Comparison of ENCODE assay signal across 26 cellular contexts in the genomic region with DNA sequence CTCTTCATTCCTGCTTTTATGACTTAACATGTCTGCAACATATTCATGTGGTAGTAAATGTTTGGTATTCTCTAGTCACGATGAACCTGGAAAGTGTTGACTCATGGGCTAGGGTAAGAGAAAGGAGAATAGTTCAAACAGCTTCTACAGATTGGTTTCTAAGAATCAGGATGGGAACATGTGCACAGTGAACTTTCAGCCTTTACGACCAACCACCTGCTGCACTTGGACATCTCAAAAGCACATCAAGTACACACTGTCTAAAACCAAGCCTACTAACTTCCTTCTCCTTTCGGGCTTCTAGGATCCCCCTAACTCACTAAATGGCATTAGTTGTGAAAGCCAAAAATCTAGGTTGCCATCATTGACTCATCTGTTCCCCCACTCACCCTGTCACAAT.
DNase-seq lines count a peak whose midpoint lies in the region; ATAC-seq, FAIRE-seq and TF ChIP-seq lines count a peak whose summit lies in the region.
"Had no signal": no experiment of that assay in that cellular context is flagged by ENCODE, and none has a peak within 500 bp of the region (broad histone marks: within the 10 kb centered on the region; RNA-seq: fewer than 3 reads in every experiment).

No MANE protein-coding gene starts in this region.

- ATAC-seq in K562 (peak; percentile 31), GM18498 (IDR thresholded peaks at IDR 0.05; ENCODE audit: unreplicated experiment) (no peak), sciatic nerve (no peak)
- ATAC-seq: left lung; naive thymus-derived CD4-positive, alpha-beta T cell; pancreas had no signal

- 32% methylated on average over 3 of the region's 3 CpGs for WGBS in K562 (ENCODE audit: insufficient coverage, low coverage, missing lambda C conversion rate)

- no peak overlapping the region for H3K9ac ChIP-seq in K562 (ENCODE audit: insufficient read depth in 1 of 2, low read depth in 2 of 2, low read length in 2 of 2)

- FAIRE-seq in K562 (lab: Jason Lieb, UNC): no peak
- FAIRE-seq in urothelium cell line (lab: Jason Lieb, UNC): peak; percentile 55
- FAIRE-seq: endothelial cell of umbilical vein, pancreas had no signal

- POLR2A ChIA-PET in K562 (lab: Yijun Ruan, JAX): no interaction called here

- peak overlapping the region; percentile 6 for H3K27ac Mint-ChIP-seq in activated T-cell treated with anti-CD3 and anti-CD28 coated beads, Interleukin-2, amount 50 U/mL, for 24 hours
- H3K27ac Mint-ChIP-seq: activated B cell treated with CpG ODN at 0.5 μM for 24 hours; T-helper 2 cell treated with Interferon-gamma antibody and Interleukin-4, amounts not matched to agents 5 μg/mL and 100 μg/mL, for 36 hours had no signal

- H3K27ac ChIP-seq in K562 (ENCODE audit: extremely low read depth, low read depth, low read length): no peak overlapping the region
- H3K27ac ChIP-seq: left lung, pancreas, Peyer's patch, right atrium auricular region, SK-N-MC, stomach, tibial nerve had no signal

- CTCF ChIA-PET in K562 (lab: Yijun Ruan, JAX; ENCODE audit: low intra/inter-chr PET ratio): no interaction called here

- H3K4me1 Mint-ChIP-seq in activated T-cell treated with anti-CD3 and anti-CD28 coated beads, Interleukin-2, amount 50 U/mL, for 24 hours (ENCODE audit: low read depth): no peaks in the 10 kb centered on the region
- H3K4me1 Mint-ChIP-seq: activated B cell treated with CpG ODN at 0.5 μM for 24 hours; naive thymus-derived CD4-positive, alpha-beta T cell had no signal

- BruUV-seq in K562 (replicated peaks; lab: Mats Ljungman, UMichigan): no TSS peak

- peaks cover 40% of the 10 kb centered on the region for H3K36me3 Mint-ChIP-seq in activated T-cell treated with anti-CD3 and anti-CD28 coated beads, Interleukin-2, amount 50 U/mL, for 24 hours (ENCODE audit: low read depth)

- no peaks in the 10 kb centered on the region for H4K20me1 ChIP-seq in K562 (replicated peaks; ENCODE audit: control insufficient read depth, insufficient read depth, low read length)

- H3K4me1 ChIP-seq in K562 (replicated peaks in 1 of 2; ENCODE audit: control insufficient read depth in 2 of 2, insufficient read depth in 2 of 2, low read length in 2 of 2): peaks cover 0 to 4% of the 10 kb centered on the region in 2 experiments; a peak in 3 of 5 replicates
- H3K4me1 ChIP-seq: pancreas, Peyer's patch, right atrium auricular region, tibial nerve had no signal

- TF ChIP-seq EP300 in K562 (IDR thresholded peaks at IDR 0.05; ENCODE audit: low read length): no peak

- H3K36me3 ChIP-seq in K562 (ENCODE audit: control insufficient read depth, insufficient read depth, low read length): peaks cover 4% of the 10 kb centered on the region; the same call in 1 of the 3 replicates
- H3K36me3 ChIP-seq: right atrium auricular region had no signal

- no peaks in the 10 kb centered on the region for H3K9me3 Mint-ChIP-seq in activated T-cell treated with anti-CD3 and anti-CD28 coated beads, Interleukin-2, amount 50 U/mL, for 24 hours
- H3K9me3 Mint-ChIP-seq: activated B cell treated with CpG ODN at 0.5 μM for 24 hours; H9; naive thymus-derived CD4-positive, alpha-beta T cell; T-helper 2 cell treated with Interferon-gamma antibody and Interleukin-4, amounts not matched to agents 5 μg/mL and 100 μg/mL, for 36 hours had no signal

- no peak for TF ChIP-seq RAD21 in K562 (CRISPR knock-in tag; conservative IDR thresholded peaks at IDR 0.05 in 1 of 2, IDR thresholded peaks at IDR 0.05 in 1 of 2)

- no peaks in the 10 kb centered on the region for H3K79me2 ChIP-seq in K562 (ENCODE audit: control insufficient read depth, insufficient read depth, low read length)

- H3K27me3 Mint-ChIP-seq in activated T-cell treated with anti-CD3 and anti-CD28 coated beads, Interleukin-2, amount 50 U/mL, for 24 hours: no peaks in the 10 kb centered on the region
- H3K27me3 Mint-ChIP-seq: activated B cell treated with CpG ODN at 0.5 μM for 24 hours; naive thymus-derived CD4-positive, alpha-beta T cell had no signal

- no peak overlapping the region for H3K4me3 Mint-ChIP-seq in activated T-cell treated with anti-CD3 and anti-CD28 coated beads, Interleukin-2, amount 50 U/mL, for 24 hours
- H3K4me3 Mint-ChIP-seq: activated B cell treated with CpG ODN at 0.5 μM for 24 hours; H9; naive thymus-derived CD4-positive, alpha-beta T cell; T-helper 2 cell treated with Interferon-gamma antibody and Interleukin-4, amounts not matched to agents 5 μg/mL and 100 μg/mL, for 36 hours had no signal

- no peaks in the 10 kb centered on the region for H3K27me3 ChIP-seq in K562 (ENCODE audit: control insufficient read depth in 2 of 2, insufficient read depth in 2 of 2, low read length in 2 of 2)
- H3K27me3 ChIP-seq: left lung, pancreas, Peyer's patch, right atrium auricular region, stomach, tibial nerve had no signal

- H3K4me2 ChIP-seq in K562 (ENCODE audit: insufficient read depth, low read length): no peak overlapping the region

- H3K4me3 ChIP-seq in K562: no peak overlapping the region
- H3K4me3 ChIP-seq: left lung, pancreas, Peyer's patch, right atrium auricular region, SK-N-MC, stomach, tibial nerve had no signal

- H3K9me3 ChIP-seq in K562 (replicated peaks; ENCODE audit: control insufficient read depth, insufficient read depth, low read depth, low read length): no peaks in the 10 kb centered on the region
- H3K9me3 ChIP-seq: left lung, pancreas, Peyer's patch, right atrium auricular region, stomach, tibial nerve had no signal

- no peak for DNase-seq in activated T-cell treated with anti-CD3 and anti-CD28 coated beads, Interleukin-2, amount 50 U/mL, for 24 hours
- no peak for DNase-seq in activated T-cell treated with anti-CD3 and anti-CD28 coated beads, Interleukin-2, amount 50 U/mL, for 48 hours
- peak; percentile 69 for DNase-seq in MV-4-11 (lab: John Stamatoyannopoulos, UW)
- DNase-seq in K562 (ENCODE audit: extremely low read depth in 1 of 4, low spot score in 3 of 4): no peak
- no peak for DNase-seq in urothelium cell line (ENCODE audit: low spot score)
- no peak for DNase-seq in ACHN
- DNase-seq in sciatic nerve (ENCODE audit: low spot score): no peak
- DNase-seq: activated B cell treated with CpG ODN at 0.5 μM for 24 hours; activated CD4-positive, alpha-beta T cell treated with anti-CD3 and anti-CD28 coated beads, Interleukin-2, amount 50 U/mL, for 48 hours; activated T-cell treated with anti-CD3 and anti-CD28 coated beads for 4 hours; foreskin melanocyte; H9; left lung; naive thymus-derived CD4-positive, alpha-beta T cell; NCI-H1105; NCI-H510A; pancreas; Peyer's patch; stimulated activated CD4-positive, alpha-beta T cell treated with anti-CD3 and anti-CD28 coated beads, Interleukin-12 subunit alpha, Interleukin-12 subunit beta, amount 100 ng/mL, for 4 hours; stomach had no signal

- intact Hi-C loops in K562 (cut with micrococcal nuclease) (no loop called here), sciatic nerve (cut with DNase I) (no loop called here)

- in situ Hi-C loops in K562 (cut with MboI): loop anchor here (5.0 kb wide), 1 partner anchor 208 kb away; no protein-coding TSS in a partner anchor
- in situ Hi-C loops in ACHN (cut with HindIII; ENCODE audit: low pct_ligation_motif_present, low pct_unique_long_range_greater_than_20kb, low sequenced_read_pairs): no loop called here

- TF ChIP-seq CTCF in K562 (IDR thresholded peaks at IDR 0.05 in 2 of 3, conservative IDR thresholded peaks at IDR 0.05 in 1 of 3; ENCODE audit: insufficient read depth in 2 of 3, low read depth in 1 of 3, low read length in 3 of 3): no peak

- no peak for TF ChIP-seq POLR2A in K562 (conservative IDR thresholded peaks at IDR 0.05)

- no peaks in the 10 kb centered on the region for H3K9me1 ChIP-seq in K562 (ENCODE audit: control insufficient read depth, insufficient read depth, low read length)

- no peak overlapping the region for H2AFZ ChIP-seq in K562 (ENCODE audit: low read depth, low read length)

TF ChIP-seq in K562, 482 proteins besides CTCF, POLR2A, EP300 and RAD21:
- TF ChIP-seq, protein P1, sequence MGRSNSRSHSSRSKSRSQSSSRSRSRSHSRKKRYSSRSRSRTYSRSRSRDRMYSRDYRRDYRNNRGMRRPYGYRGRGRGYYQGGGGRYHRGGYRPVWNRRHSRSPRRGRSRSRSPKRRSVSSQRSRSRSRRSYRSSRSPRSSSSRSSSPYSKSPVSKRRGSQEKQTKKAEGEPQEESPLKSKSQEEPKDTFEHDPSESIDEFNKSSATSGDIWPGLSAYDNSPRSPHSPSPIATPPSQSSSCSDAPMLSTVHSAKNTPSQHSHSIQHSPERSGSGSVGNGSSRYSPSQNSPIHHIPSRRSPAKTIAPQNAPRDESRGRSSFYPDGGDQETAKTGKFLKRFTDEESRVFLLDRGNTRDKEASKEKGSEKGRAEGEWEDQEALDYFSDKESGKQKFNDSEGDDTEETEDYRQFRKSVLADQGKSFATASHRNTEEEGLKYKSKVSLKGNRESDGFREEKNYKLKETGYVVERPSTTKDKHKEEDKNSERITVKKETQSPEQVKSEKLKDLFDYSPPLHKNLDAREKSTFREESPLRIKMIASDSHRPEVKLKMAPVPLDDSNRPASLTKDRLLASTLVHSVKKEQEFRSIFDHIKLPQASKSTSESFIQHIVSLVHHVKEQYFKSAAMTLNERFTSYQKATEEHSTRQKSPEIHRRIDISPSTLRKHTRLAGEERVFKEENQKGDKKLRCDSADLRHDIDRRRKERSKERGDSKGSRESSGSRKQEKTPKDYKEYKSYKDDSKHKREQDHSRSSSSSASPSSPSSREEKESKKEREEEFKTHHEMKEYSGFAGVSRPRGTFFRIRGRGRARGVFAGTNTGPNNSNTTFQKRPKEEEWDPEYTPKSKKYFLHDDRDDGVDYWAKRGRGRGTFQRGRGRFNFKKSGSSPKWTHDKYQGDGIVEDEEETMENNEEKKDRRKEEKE (IDR thresholded peaks at IDR 0.05; ENCODE audit: borderline replicate concordance in 1 of 2, control insufficient read depth in 1 of 2, low read depth in 2 of 2, low read length in 1 of 2): no peak
- TF ChIP-seq RB1 (IDR thresholded peaks at IDR 0.05; ENCODE audit: low read depth) (no peak), YBX1 (IDR thresholded peaks at IDR 0.05) (no peak), MAFK (IDR thresholded peaks at IDR 0.05; ENCODE audit: low read length) (no peak), CBFA2T3 (IDR thresholded peaks at IDR 0.05) (peak; percentile 30; the same call in 1 of the 2 replicates), TEAD1 (CRISPR knock-in tag; IDR thresholded peaks at IDR 0.05) (no peak), KDM1A (IDR thresholded peaks at IDR 0.05) (peak in 1 of 2 experiments; percentile 28; a peak in 1 of 4 replicates)
